27 cellular contexts compared by ENCODE assay signal in genomic region chr10:92826504-92826903, GRCh38.
"Had no signal": no experiment of that assay in that cellular context is flagged by ENCODE, and none has a peak within 500 bp of the region (broad histone marks: within the 10 kb centered on the region; RNA-seq: fewer than 3 reads in every experiment).

No MANE protein-coding gene starts in this region.

- H3K27me3 ChIP-seq: ascending aorta, cardiac muscle cell, MG63, Peyer's patch had no signal

- DNase-seq: activated CD4-positive, alpha-beta T cell treated with anti-CD3 and anti-CD28 coated beads for 48 hours; activated CD4-positive, alpha-beta T cell treated with anti-CD3 and anti-CD28 coated beads, Interleukin-2, amount 50 U/mL, for 4 hours; activated CD4-positive, CD25-positive, alpha-beta regulatory T cell treated with anti-CD3 and anti-CD28 coated beads, Interleukin-2, amount 50 U/mL, for 72 hours; activated CD8-positive, alpha-beta T cell treated with anti-CD3 and anti-CD28 coated beads, Interleukin-2, amount 10 ng/mL, durations not matched to agents 7 days and 5 days; activated effector memory CD4-positive, alpha-beta T cell treated with anti-CD3 and anti-CD28 coated beads, Interleukin-2, amount 50 U/mL, for 16 hours; activated naive CD4-positive, alpha-beta T cell treated with Interleukin-2 at 50 U/mL for 16 hours; activated naive CD8-positive, alpha-beta T cell treated with anti-CD3 and anti-CD28 coated beads, Interleukin-2, amount 50 U/mL, for 24 hours; activated T-cell treated with anti-CD3 and anti-CD28 coated beads, Interleukin-2, amount 50 U/mL, for 4 hours; amniotic stem cell; cerebellar nuclear complex; KG1; MG63; MV-4-11; NCI-H1092 treated with DMSO at 0.1 percent for 48 hours; NCI-H1417 treated with DMSO at 0.1 percent for 48 hours; NCI-H1694 treated with DMSO at 0.1 percent for 48 hours; NCI-H2029 treated with DMSO at 0.1 percent for 48 hours; NCI-H524; Peyer's patch; SHP77 treated with DMSO at 0.1 percent for 48 hours had no signal

- H3K4me3 Mint-ChIP-seq: activated CD8-positive, alpha-beta T cell treated with anti-CD3 and anti-CD28 coated beads, Interleukin-2, amount 10 ng/mL, durations not matched to agents 7 days and 5 days; activated naive CD8-positive, alpha-beta T cell treated with anti-CD3 and anti-CD28 coated beads, Interleukin-2, amount 50 U/mL, for 24 hours; activated T-cell treated with anti-CD3 and anti-CD28 coated beads, Interleukin-2, amount 50 U/mL, for 4 hours; brain; T-helper 1 cell treated with Interleukin-12 subunit alpha and Interleukin-12 subunit beta and Interleukin-4 antibody, amounts not matched to agents 30 μg/mL and 1 μg/mL, for 36 hours; WTC11 had no signal

- H3K27ac Mint-ChIP-seq: activated CD8-positive, alpha-beta T cell treated with anti-CD3 and anti-CD28 coated beads, Interleukin-2, amount 10 ng/mL, durations not matched to agents 7 days and 5 days; activated naive CD4-positive, alpha-beta T cell treated with anti-CD3 and anti-CD28 coated beads, Interleukin-2, amount 50 U/mL, for 72 hours; activated naive CD8-positive, alpha-beta T cell treated with anti-CD3 and anti-CD28 coated beads, Interleukin-2, amount 50 U/mL, for 24 hours; brain; T-helper 1 cell treated with Interleukin-12 subunit alpha and Interleukin-12 subunit beta and Interleukin-4 antibody, amounts not matched to agents 30 μg/mL and 1 μg/mL, for 36 hours; WTC11 had no signal

- H3K9me3 ChIP-seq: ascending aorta, Peyer's patch had no signal

- H3K4me1 ChIP-seq: Peyer's patch had no signal

- H3K36me3 Mint-ChIP-seq: brain, WTC11 had no signal

- H3K9me3 Mint-ChIP-seq: activated T-cell treated with anti-CD3 and anti-CD28 coated beads, Interleukin-2, amount 50 U/mL, for 4 hours; brain; T-helper 1 cell treated with Interleukin-12 subunit alpha and Interleukin-12 subunit beta and Interleukin-4 antibody, amounts not matched to agents 30 μg/mL and 1 μg/mL, for 36 hours had no signal

- H3K27ac ChIP-seq: ascending aorta, cardiac muscle cell, Peyer's patch, RWPE1 had no signal

- H3K27me3 Mint-ChIP-seq: activated naive CD8-positive, alpha-beta T cell treated with anti-CD3 and anti-CD28 coated beads, Interleukin-2, amount 50 U/mL, for 24 hours had no signal

- H3K36me3 ChIP-seq: ascending aorta, cardiac muscle cell, MG63, Peyer's patch had no signal

- H3K4me3 ChIP-seq: ascending aorta, cardiac muscle cell, MG63, Peyer's patch had no signal

- ATAC-seq: activated CD8-positive, alpha-beta T cell treated with anti-CD3 and anti-CD28 coated beads, Interleukin-2, amount 10 ng/mL, durations not matched to agents 7 days and 5 days; activated naive CD4-positive, alpha-beta T cell treated with anti-CD3 and anti-CD28 coated beads, Interleukin-2, amount 50 U/mL, for 72 hours; activated naive CD8-positive, alpha-beta T cell treated with anti-CD3 and anti-CD28 coated beads, Interleukin-2, amount 50 U/mL, for 24 hours; activated T-cell treated with anti-CD3 and anti-CD28 coated beads, Interleukin-2, amount 50 U/mL, for 4 hours; WTC11 had no signal
